Comparison of ENCODE assay signal across 10 cellular contexts in genomic region chr1:216183007-216183406, GRCh38.
DNase-seq lines count a peak whose midpoint lies in the region; ATAC-seq and TF ChIP-seq lines count a peak whose summit lies in the region.
"Had no signal": no experiment of that assay in that cellular context is flagged by ENCODE, and none has a peak within 500 bp of the region (broad histone marks: within the 10 kb centered on the region; RNA-seq: fewer than 3 reads in every experiment).

No MANE protein-coding gene starts in this region.

- H3K4me3 ChIP-seq in cardiac fibroblast (replicated peaks in 1 of 2; ENCODE audit: low read depth in 2 of 2, low read length in 2 of 2): no peak overlapping the region
- H3K4me3 ChIP-seq in gastroesophageal sphincter: no peak overlapping the region
- no peak overlapping the region for H3K4me3 ChIP-seq in heart left ventricle
- H3K4me3 ChIP-seq in aorta (ENCODE audit: low read length in 2 of 2): no peak overlapping the region

- H3K27ac Mint-ChIP-seq in mesothelial cell of epicardium: peak overlapping the region; percentile 14
- H3K27ac Mint-ChIP-seq in osteocyte (ENCODE audit: unreplicated experiment): no peak overlapping the region

- DNase-seq in NCI-H2227 (lab: John Stamatoyannopoulos, UW; ENCODE audit: unreplicated experiment): peak; percentile 36
- DNase-seq in cardiac fibroblast (ENCODE audit: low read depth in 2 of 2): peak; percentile 0 to 2
- no peak for DNase-seq in mesothelial cell of epicardium (ENCODE audit: low spot score in 2 of 2, unreplicated experiment in 2 of 2)
- no peak for DNase-seq in heart left ventricle
- DNase-seq in aorta: no peak
- DNase-seq in osteocyte (ENCODE audit: extremely low spot score, unreplicated experiment): no peak
- DNase-seq: NCI-H526 had no signal

- 37 to 70% methylated on average over 4 of the region's 4 CpGs for WGBS in gastroesophageal sphincter (ENCODE audit: low coverage in 1 of 2), 2 donors
- 30 to 44% (median 40%) methylated on average over 4 of the region's 4 CpGs for WGBS in heart left ventricle, 4 donors
- 2 to 3% methylated on average over 4 of the region's 4 CpGs for WGBS in aorta, 2 donors

- TF ChIP-seq CTCF in cardiac fibroblast (IDR thresholded peaks at IDR 0.05; ENCODE audit: low read depth, low read length): no peak
- TF ChIP-seq CTCF in mesothelial cell of epicardium (IDR thresholded peaks at IDR 0.05; ENCODE audit: unreplicated experiment): no peak
- TF ChIP-seq CTCF in gastroesophageal sphincter (IDR thresholded peaks at IDR 0.05): no peak
- TF ChIP-seq CTCF in heart left ventricle (IDR thresholded peaks at IDR 0.05): no peak
- TF ChIP-seq CTCF in osteocyte (IDR thresholded peaks at IDR 0.05): no peak

- peak overlapping the region; percentile 29; the same call in 1 of the 2 replicates for H3K9ac ChIP-seq in ES-I3 (ENCODE audit: low read depth, low read length)
- H3K9ac ChIP-seq: parathyroid adenoma had no signal

- intact Hi-C loops in heart left ventricle (cut with DNase I) (no loop called here), aorta (cut with DNase I) (no loop called here)

- H3K4me1 ChIP-seq in ES-I3 (ENCODE audit: insufficient read depth, low read length) (peaks cover 36% of the 10 kb centered on the region), gastroesophageal sphincter (no peaks in the 10 kb centered on the region), heart left ventricle (peaks cover 0 to 3% (median 0%) of the 10 kb centered on the region in 12 donors), aorta (ENCODE audit: control insufficient read depth in 1 of 2, insufficient read depth in 2 of 2, low read length in 2 of 2) (no peaks in the 10 kb centered on the region)
- H3K4me1 ChIP-seq: parathyroid adenoma had no signal

- no peaks in the 10 kb centered on the region for H3K9me3 ChIP-seq in ES-I3 (ENCODE audit: control insufficient read depth, insufficient read depth, low read length)
- no peaks in the 10 kb centered on the region for H3K9me3 ChIP-seq in gastroesophageal sphincter
- no peaks in the 10 kb centered on the region for H3K9me3 ChIP-seq in heart left ventricle
- H3K9me3 ChIP-seq in aorta (ENCODE audit: control insufficient read depth, low read length): no peaks in the 10 kb centered on the region

- no peaks in the 10 kb centered on the region for H3K36me3 Mint-ChIP-seq in mesothelial cell of epicardium
- H3K36me3 Mint-ChIP-seq in osteocyte (ENCODE audit: unreplicated experiment): no peaks in the 10 kb centered on the region

- H3K27ac ChIP-seq in gastroesophageal sphincter (no peak overlapping the region), heart left ventricle (no peak overlapping the region), aorta (ENCODE audit: low read depth in 1 of 2, low read length in 2 of 2) (no peak overlapping the region)
- H3K27ac ChIP-seq: parathyroid adenoma had no signal

- no peaks in the 10 kb centered on the region for H3K27me3 ChIP-seq in gastroesophageal sphincter
- no peaks in the 10 kb centered on the region for H3K27me3 ChIP-seq in heart left ventricle
- H3K27me3 ChIP-seq in aorta (ENCODE audit: control insufficient read depth in 1 of 2, insufficient read depth in 2 of 2, low read length in 1 of 2): no peaks in the 10 kb centered on the region

- TF ChIP-seq EP300 in gastroesophageal sphincter (IDR thresholded peaks at IDR 0.05): no peak

- H3K4me3 Mint-ChIP-seq in mesothelial cell of epicardium (peak overlapping the region; percentile 15), osteocyte (ENCODE audit: unreplicated experiment) (no peak overlapping the region)

- no peak for ATAC-seq in gastroesophageal sphincter
- no peak for ATAC-seq in heart left ventricle
- ATAC-seq in aorta (ENCODE audit: low FRiP score): no peak

- H3K36me3 ChIP-seq in ES-I3 (ENCODE audit: insufficient read depth, low read length): no peaks in the 10 kb centered on the region
- no peaks in the 10 kb centered on the region for H3K36me3 ChIP-seq in gastroesophageal sphincter
- no peaks in the 10 kb centered on the region for H3K36me3 ChIP-seq in heart left ventricle
- H3K36me3 ChIP-seq in aorta (ENCODE audit: control insufficient read depth in 1 of 2, insufficient read depth in 2 of 2, low read length in 1 of 2): no peaks in the 10 kb centered on the region

- H3K4me1 Mint-ChIP-seq in mesothelial cell of epicardium (peaks cover 33% of the 10 kb centered on the region), osteocyte (ENCODE audit: unreplicated experiment) (peaks cover 20% of the 10 kb centered on the region)

- TF ChIP-seq POLR2A in gastroesophageal sphincter (IDR thresholded peaks at IDR 0.05) (no peak), heart left ventricle (IDR thresholded peaks at IDR 0.05) (no peak)

- H3K27me3 Mint-ChIP-seq in mesothelial cell of epicardium (ENCODE audit: low read depth): no peaks in the 10 kb centered on the region
- H3K27me3 Mint-ChIP-seq in osteocyte (ENCODE audit: unreplicated experiment): peaks cover 3% of the 10 kb centered on the region

- peaks cover 1% of the 10 kb centered on the region for H3K9me3 Mint-ChIP-seq in mesothelial cell of epicardium
- H3K9me3 Mint-ChIP-seq in osteocyte (ENCODE audit: unreplicated experiment): no peaks in the 10 kb centered on the region

Comparison
In these comparisons a context has a peak if more than half of its experiments do, and no peak if none do; other contexts are left out.
1. DNase-seq: peak in NCI-H2227 (single experiment) and cardiac fibroblast (2 of 2); none in mesothelial cell of epicardium (0 of 2), heart left ventricle (0 of 5), aorta (0 of 2) and osteocyte (single experiment).